Comparison of ENCODE assay signal across 9 cellular contexts in the genomic region with DNA sequence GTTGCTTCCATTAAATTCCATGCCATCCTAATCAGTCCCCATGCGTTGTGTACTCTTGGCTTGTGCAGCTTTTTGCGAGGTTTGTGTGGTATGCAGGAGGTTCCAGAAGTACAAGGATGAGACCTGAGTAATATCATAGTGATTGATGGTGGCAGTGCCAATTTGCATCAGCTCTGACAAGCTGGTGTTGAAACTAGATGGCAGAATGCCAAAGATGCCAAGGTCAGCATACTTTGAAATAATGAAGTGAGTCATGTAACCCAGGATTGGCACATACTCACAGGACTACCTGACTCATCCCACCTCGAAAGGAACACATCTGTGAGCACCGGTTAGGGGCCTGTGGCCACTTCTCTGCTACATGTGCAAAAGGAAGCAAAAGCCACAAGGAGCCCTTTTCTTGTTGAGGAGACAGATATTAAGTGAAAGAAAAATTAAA. TPM values are rescaled to one million over a fixed set of nuclear protein-coding genes. Genes with fewer than 3 reads are reported as not detected.
DNase-seq lines count a peak whose midpoint lies in the region; ATAC-seq and TF ChIP-seq lines count a peak whose summit lies in the region.
"Had no signal": no experiment of that assay in that cellular context is flagged by ENCODE, and none has a peak within 500 bp of the region (broad histone marks: within the 10 kb centered on the region; RNA-seq: fewer than 3 reads in every experiment).

No MANE protein-coding gene starts in this region.

- ATAC-seq in GM18520 (IDR thresholded peaks at IDR 0.05; ENCODE audit: unreplicated experiment) (peak; percentile 93), HG02852 (IDR thresholded peaks at IDR 0.05; ENCODE audit: unreplicated experiment) (peak; percentile 55), gastrocnemius medialis (peak; percentile 90 to 91)
- peak; percentile 89 for ATAC-seq in activated CD8-positive, alpha-beta T cell treated with anti-CD3 and anti-CD28 coated beads for 36 hours

- H3K9me3 ChIP-seq in esophagus (ENCODE audit: control insufficient read depth in 2 of 2, insufficient read depth in 1 of 2, low read depth in 1 of 2, low read length in 1 of 2), result no peaks in the 10 kb centered on the region
- no peaks in the 10 kb centered on the region for H3K9me3 ChIP-seq in gastrocnemius medialis

- H3K4me3 Mint-ChIP-seq in activated CD8-positive, alpha-beta T cell treated with anti-CD3 and anti-CD28 coated beads for 36 hours, result no peak overlapping the region
- H3K4me3 Mint-ChIP-seq: brain had no signal

- H3K9me3 Mint-ChIP-seq in activated CD8-positive, alpha-beta T cell treated with anti-CD3 and anti-CD28 coated beads for 36 hours, result no peaks in the 10 kb centered on the region
- H3K9me3 Mint-ChIP-seq: brain had no signal

- TF ChIP-seq POLR2A in gastrocnemius medialis (IDR thresholded peaks at IDR 0.05), result no peak

- no peaks in the 10 kb centered on the region for H3K36me3 ChIP-seq in esophagus (ENCODE audit: control insufficient read depth in 2 of 2, insufficient read depth in 2 of 2, low read length in 1 of 2)
- no peaks in the 10 kb centered on the region for H3K36me3 ChIP-seq in gastrocnemius medialis

- H3K27me3 ChIP-seq in esophagus (ENCODE audit: control insufficient read depth in 1 of 2, insufficient read depth in 2 of 2, low read length in 2 of 2) (no peaks in the 10 kb centered on the region), gastrocnemius medialis (no peaks in the 10 kb centered on the region)

- POLR2A ChIA-PET in activated CD8-positive, alpha-beta T cell treated with anti-CD3 and anti-CD28 coated beads for 36 hours (lab: Charles Lee), result interaction anchor here (0.8 to 2.1 kb wide), 5 partner anchors 9 to 117 kb away, joined by 3 to 17 read pairs (median 4); a partner anchor contains a TSS

- H3K27ac Mint-ChIP-seq in activated CD8-positive, alpha-beta T cell treated with anti-CD3 and anti-CD28 coated beads for 36 hours, result no peak overlapping the region
- H3K27ac Mint-ChIP-seq: brain had no signal

- peak; percentile 52 for DNase-seq in NCI-H2171 treated with DMSO at 0.1 percent for 48 hours (lab: John Stamatoyannopoulos, UW)
- peak; percentile 90 for DNase-seq in activated CD8-positive, alpha-beta T cell treated with anti-CD3 and anti-CD28 coated beads for 36 hours
- peak; percentile 89 for DNase-seq in gastrocnemius medialis
- DNase-seq in posterior vena cava (ENCODE audit: low spot score), result no peak
- no peak for DNase-seq in midbrain (lab: John Stamatoyannopoulos, UW)

- H3K27me3 Mint-ChIP-seq in activated CD8-positive, alpha-beta T cell treated with anti-CD3 and anti-CD28 coated beads for 36 hours, result no peaks in the 10 kb centered on the region
- H3K27me3 Mint-ChIP-seq: brain had no signal

- H3K27ac ChIP-seq in esophagus (ENCODE audit: low read depth in 2 of 2, low read length in 1 of 2), result peak overlapping the region; percentile 76 to 92
- H3K27ac ChIP-seq in gastrocnemius medialis, result peak overlapping the region; percentile 80 to 86 (median 84)

- no peaks in the 10 kb centered on the region for H3K36me3 Mint-ChIP-seq in activated CD8-positive, alpha-beta T cell treated with anti-CD3 and anti-CD28 coated beads for 36 hours (ENCODE audit: low read depth)
- H3K36me3 Mint-ChIP-seq: brain had no signal

- in situ Hi-C loops in gastrocnemius medialis (cut with MboI; ENCODE audit: low sequenced_read_pairs in 4 of 4), result no loop called here

- no peak for TF ChIP-seq CTCF in activated CD8-positive, alpha-beta T cell treated with anti-CD3 and anti-CD28 coated beads for 36 hours (IDR thresholded peaks at IDR 0.05)
- TF ChIP-seq CTCF in gastrocnemius medialis (IDR thresholded peaks at IDR 0.05 in 4 of 5, conservative IDR thresholded peaks at IDR 0.05 in 1 of 5), result no peak

- intact Hi-C loops in activated CD8-positive, alpha-beta T cell treated with anti-CD3 and anti-CD28 coated beads for 36 hours (cut with micrococcal nuclease), result no loop called here
- intact Hi-C loops in gastrocnemius medialis (cut with DNase I; ENCODE audit: low total_unique reads) (loop anchor here (1.0 to 2.0 kb wide), 2 partner anchors 14 to 27 kb away; a partner anchor contains a TSS), posterior vena cava (cut with DNase I) (no loop called here)

- peak overlapping the region in 1 of 2 donors; percentile 0 for H3K4me3 ChIP-seq in esophagus (ENCODE audit: low read depth in 1 of 2, low read length in 2 of 2)
- H3K4me3 ChIP-seq in gastrocnemius medialis, result no peak overlapping the region

- WGBS in esophagus, 2 donors, result 25 to 34% methylated on average over 4 of the region's 4 CpGs

- peaks cover 23% of the 10 kb centered on the region for H3K4me1 Mint-ChIP-seq in activated CD8-positive, alpha-beta T cell treated with anti-CD3 and anti-CD28 coated beads for 36 hours (ENCODE audit: low read depth)

- H3K4me1 ChIP-seq in esophagus (ENCODE audit: control insufficient read depth in 2 of 2, insufficient read depth in 2 of 2, low read length in 1 of 2) (peaks cover 0 to 15% of the 10 kb centered on the region in 2 donors), gastrocnemius medialis (peaks cover 42 to 45% of the 10 kb centered on the region in 2 donors)

- CTCF ChIA-PET in activated CD8-positive, alpha-beta T cell treated with anti-CD3 and anti-CD28 coated beads for 36 hours (lab: Charles Lee), result interaction anchor here (1.1 kb wide), 1 partner anchor 14 kb away, joined by 3 read pairs; no protein-coding TSS in a partner anchor

RNA-seq across cellular contexts. Expression of a gene that starts 14.3 kb away (rescaled TPM):
- 10 to 100 TPM; 18.6 to 28.8 TPM for total RNA-seq in activated CD8-positive, alpha-beta T cell treated with anti-CD3 and anti-CD28 coated beads for 36 hours
- 10 to 100 TPM; 11.9 to 20.1 TPM for polyA plus RNA-seq in esophagus
- total RNA-seq in gastrocnemius medialis, result 10 to 100 TPM; 39.4 to 87.3 (median 61.1) TPM
- total RNA-seq in posterior vena cava, result 10 to 100 TPM; 31.7 to 37.1 TPM

RNA-seq across cellular contexts. Expression of a gene that starts 42.5 kb away (rescaled TPM):
- total RNA-seq in activated CD8-positive, alpha-beta T cell treated with anti-CD3 and anti-CD28 coated beads for 36 hours, result not detected
- not detected for polyA plus RNA-seq in esophagus
- total RNA-seq in gastrocnemius medialis (not detected), posterior vena cava (not detected)

Comparison
In these comparisons a context has a peak if more than half of its experiments do, and no peak if none do; other contexts are left out.
1. DNase-seq: peak in NCI-H2171 treated with DMSO at 0.1 percent for 48 hours (single experiment), activated CD8-positive, alpha-beta T cell treated with anti-CD3 and anti-CD28 coated beads for 36 hours (single experiment) and gastrocnemius medialis (2 of 2); none in posterior vena cava (single experiment) and midbrain (single experiment).
2. Peak in every context shown above with its lines, with median percentiles within 50 percentile points of each other: ATAC-seq.